Comparison of ENCODE assay signal across 8 cellular contexts in the genomic region with DNA sequence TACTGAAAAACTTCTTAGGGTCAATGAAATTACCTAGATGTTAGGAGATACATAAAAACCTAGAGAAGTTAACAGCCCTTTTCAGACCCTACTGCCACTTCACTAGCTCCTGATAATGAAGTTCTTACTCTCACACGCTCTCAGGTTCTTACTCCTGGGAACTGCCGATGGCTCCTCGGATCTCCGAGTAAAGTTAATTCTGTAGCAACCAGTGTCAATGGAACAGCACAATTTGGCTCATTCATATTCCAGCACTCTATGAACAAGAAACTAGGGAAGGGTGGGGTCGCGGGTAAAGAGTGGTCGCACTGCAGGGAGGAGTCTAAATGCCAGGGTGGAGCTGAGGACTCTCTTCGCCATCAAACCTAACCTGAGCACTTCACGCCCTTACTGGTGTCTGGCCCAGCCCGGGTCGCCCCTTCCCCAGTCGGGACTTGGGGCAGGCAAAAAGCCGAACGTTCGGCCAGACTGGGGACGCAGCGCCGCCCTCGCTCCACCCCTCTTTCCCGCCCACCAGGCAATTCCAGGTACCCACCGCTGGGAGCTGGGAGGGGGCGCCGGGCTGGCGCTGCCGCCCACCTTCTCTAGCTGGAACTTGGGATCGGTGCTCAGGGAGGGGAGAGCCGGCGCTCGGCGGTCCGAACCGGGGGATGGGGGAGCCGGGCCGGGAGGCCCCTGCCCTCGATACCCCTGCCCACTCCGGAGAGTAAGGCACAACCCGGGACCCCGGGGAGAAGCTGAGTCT. TPM values are rescaled to one million over a fixed set of nuclear protein-coding genes. Genes with fewer than 3 reads are reported as not detected.
DNase-seq lines count a peak whose midpoint lies in the region; ATAC-seq and TF ChIP-seq lines count a peak whose summit lies in the region.

No MANE protein-coding gene starts in this region.

- TF ChIP-seq CTCF in DND-41 (IDR thresholded peaks at IDR 0.05; ENCODE audit: borderline replicate concordance, extremely low read depth, low read length, poor library complexity, severe bottlenecking) (peak; percentile 49), ovary (IDR thresholded peaks at IDR 0.05) (peak in 2 of 3 donors; percentile 53 to 60), upper lobe of left lung (IDR thresholded peaks at IDR 0.05) (peak; percentile 45 to 68 (median 56))

- ATAC-seq in DND-41 (ENCODE audit: insufficient read depth, low read depth) (peak; percentile 70), GM21390 (IDR thresholded peaks at IDR 0.05; ENCODE audit: unreplicated experiment) (peak; percentile 55), Right ventricle myocardium superior (ENCODE audit: poor library complexity) (peak; percentile 83), upper lobe of left lung (ENCODE audit: low FRiP score in 2 of 2) (peak; percentile 87 to 88)

- H4K20me1 ChIP-seq in DND-41 (ENCODE audit: insufficient read depth, low read length) = no peaks in the 10 kb centered on the region

- DNase-seq in DND-41 = peak; percentile 66
- DNase-seq in HT1080 (ENCODE audit: low read depth) = peak; percentile 55
- DNase-seq in RPMI8226 = peak; percentile 61
- peak; percentile 52 for DNase-seq in activated naive CD4-positive, alpha-beta T cell treated with anti-CD3 and anti-CD28 coated beads, Interleukin-2, amount 50 U/mL, for 16 hours
- peak; percentile 71 for DNase-seq in Right ventricle myocardium superior
- peak; percentile 40 to 79 (median 61) for DNase-seq in ovary
- DNase-seq in upper lobe of left lung = peak; percentile 72 to 90

- H2AFZ ChIP-seq in DND-41 (ENCODE audit: low read depth, low read length) = peak overlapping the region; percentile 90

- peak overlapping the region; percentile 83 for H3K4me2 ChIP-seq in DND-41 (ENCODE audit: insufficient read depth, low read length)

- H3K9ac ChIP-seq in DND-41 (ENCODE audit: low read depth, low read length) = peak overlapping the region; percentile 66

- H3K9me3 ChIP-seq in DND-41 (ENCODE audit: insufficient read depth, low read length, severe bottlenecking) (no peaks in the 10 kb centered on the region), ovary (no peaks in the 10 kb centered on the region), upper lobe of left lung (no peaks in the 10 kb centered on the region)

- H3K27ac ChIP-seq in DND-41 (ENCODE audit: low read length) = peak overlapping the region; percentile 66
- H3K27ac ChIP-seq in ovary = peak overlapping the region; percentile 83 to 94
- H3K27ac ChIP-seq in upper lobe of left lung = peak overlapping the region; percentile 71 to 91 (median 83)

- WGBS in ovary, 3 donors = 0 to 1% (median 1%) methylated on average over 35 to 38 of the region's 38 CpGs
- 1% methylated on average over 16 to 25 of the region's 38 CpGs for WGBS in upper lobe of left lung, 2 donors

- intact Hi-C loops in Right ventricle myocardium superior (cut with DNase I) (no loop called here), ovary (cut with DNase I) (no loop called here)

- no peaks in the 10 kb centered on the region for H3K27me3 ChIP-seq in DND-41 (ENCODE audit: insufficient read depth, low read length, poor library complexity)
- no peaks in the 10 kb centered on the region for H3K27me3 ChIP-seq in ovary
- H3K27me3 ChIP-seq in upper lobe of left lung = no peaks in the 10 kb centered on the region

- H3K4me3 ChIP-seq in DND-41 (ENCODE audit: low read depth in 1 of 2, low read length in 2 of 2) (peak overlapping the region; percentile 74 to 90), ovary (peak overlapping the region; percentile 99), upper lobe of left lung (peak overlapping the region; percentile 76 to 98 (median 96))

- H3K79me2 ChIP-seq in DND-41 (ENCODE audit: insufficient read depth, low read length) = peaks cover 52% of the 10 kb centered on the region

- TF ChIP-seq EP300 in ovary (IDR thresholded peaks at IDR 0.05) (no peak), upper lobe of left lung (IDR thresholded peaks at IDR 0.05) (no peak)

- H3K4me1 ChIP-seq in DND-41 (ENCODE audit: insufficient read depth, low read length) (peaks cover 26% of the 10 kb centered on the region), ovary (ENCODE audit: insufficient read depth) (peaks cover 1% of the 10 kb centered on the region), upper lobe of left lung (peaks cover 4 to 16% (median 8%) of the 10 kb centered on the region in 4 donors)

- TF ChIP-seq POLR2A in ovary (IDR thresholded peaks at IDR 0.05) (no peak), upper lobe of left lung (IDR thresholded peaks at IDR 0.05) (no peak)

- H3K36me3 ChIP-seq in DND-41 (ENCODE audit: insufficient read depth, low read length) (no peaks in the 10 kb centered on the region), ovary (no peaks in the 10 kb centered on the region), upper lobe of left lung (no peaks in the 10 kb centered on the region)

RNA-seq across cellular contexts. Expression of gene RAB23, which starts 0.7 kb away (rescaled TPM):
- total RNA-seq in HT1080 (2014; rRNA removed; shearing (Covaris generic)) = 10.5 and 12.8 TPM in 2 replicates
- 15.6 and 20.7 TPM in 2 replicates for polyA plus RNA-seq in HT1080 (2015; cell fraction: cytosol; rRNA removed)
- polyA plus RNA-seq in HT1080 (2015; cell fraction: nucleus; rRNA removed) = 13.3 and 13.8 TPM in 2 replicates
- total RNA-seq in Right ventricle myocardium superior (10.8 TPM), ovary (10 to 100 TPM; 14.2 to 24.7 (median 15.8) TPM), upper lobe of left lung (10 to 100 TPM in 2 of 6 donors, 1 to 10 TPM in 4; 6.3 to 19.7 (median 9.1) TPM)
- polyA plus RNA-seq in ovary = 10 to 100 TPM; 16.7 to 31.0 TPM

RNA-seq across cellular contexts. Expression of gene BAG2, which starts 49.2 kb away (rescaled TPM):
- 13.2 and 14.1 TPM in 2 replicates for total RNA-seq in HT1080 (2014; rRNA removed; shearing (Covaris generic))
- 17.1 and 17.4 TPM in 2 replicates for polyA plus RNA-seq in HT1080 (2015; cell fraction: cytosol; rRNA removed)
- 11.6 and 13.2 TPM in 2 replicates for polyA plus RNA-seq in HT1080 (2015; cell fraction: nucleus; rRNA removed)
- total RNA-seq in Right ventricle myocardium superior (12.7 TPM), ovary (10 to 100 TPM in 5 of 7 donors, 1 to 10 TPM in 2; 9.4 to 18.2 (median 13.6) TPM), upper lobe of left lung (1 to 10 TPM; 2.1 to 7.4 (median 4.4) TPM)
- 10 to 100 TPM in 1 of 2 donors, 1 to 10 TPM in 1; 9.6 to 13.4 TPM for polyA plus RNA-seq in ovary

Comparison
In these comparisons a context has a peak if more than half of its experiments do, and no peak if none do; other contexts are left out.
1. Peak in every context shown above with its lines: DNase-seq, ATAC-seq, H3K4me3 ChIP-seq and H3K27ac ChIP-seq.